Comparison of ENCODE assay signal across 24 cellular contexts in the genomic region with DNA sequence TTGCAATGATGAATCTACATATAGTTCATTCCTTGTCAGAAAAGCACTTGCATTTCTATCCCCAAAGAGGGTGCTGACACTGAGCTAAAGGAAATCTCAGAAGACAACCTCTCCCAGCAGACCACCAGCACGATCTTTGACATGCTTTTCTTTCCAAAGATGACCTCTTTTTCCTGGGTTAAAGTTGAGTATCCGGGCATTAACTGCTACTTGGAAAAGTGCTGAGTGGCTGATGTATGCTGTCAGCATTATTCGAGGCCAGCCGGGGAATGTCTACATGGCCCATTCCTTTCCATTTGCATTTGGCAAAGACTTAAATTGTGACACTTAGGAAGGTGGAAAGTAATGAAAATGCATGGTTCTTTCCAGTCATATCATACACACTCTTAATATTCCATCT.
"Had no signal": no experiment of that assay in that cellular context is flagged by ENCODE, and none has a peak within 500 bp of the region (broad histone marks: within the 10 kb centered on the region; RNA-seq: fewer than 3 reads in every experiment).

No MANE protein-coding gene starts in this region.

- H3K36me3 ChIP-seq: MG63, SJSA1 had no signal

- FAIRE-seq: RCC 7860 had no signal

- DNase-seq: IMR-90, Karpas-422, KG1, MG63, NCI-H1092, NCI-H1105 treated with DMSO at 0.1 percent for 48 hours, NCI-H1417 treated with DMSO at 0.1 percent for 48 hours, NCI-H146, NCI-H1694 treated with DMSO at 0.1 percent for 48 hours, NCI-H1930, NCI-H2081, NCI-H2171, NCI-H226, NCI-H446, NCI-H510A, NCI-H524 treated with DMSO at 0.1 percent for 48 hours, NCI-H69, NCI-H774, Right ventricle myocardium superior, RPMI8226, SIG-M5 had no signal

- H3K4me3 ChIP-seq: MG63, SJSA1, SK-N-MC had no signal

- H3K27me3 ChIP-seq: MG63 had no signal

- H3K27ac ChIP-seq: SJSA1, SK-N-MC had no signal

- H3K9me3 ChIP-seq: MG63, SJSA1 had no signal
